In genomic region chr12:110197003-110197402, GRCh38 we compare ENCODE assay signal across 5 cellular contexts.
"Had no signal": no experiment of that assay in that cellular context is flagged by ENCODE, and none has a peak within 500 bp of the region (broad histone marks: within the 10 kb centered on the region; RNA-seq: fewer than 3 reads in every experiment).

No MANE protein-coding gene starts in this region.

- H3K27ac Mint-ChIP-seq: GM23338 had no signal

- DNase-seq: H9, HCEC 1CT, IMR-90, KBM-7 had no signal

- H3K9me3 Mint-ChIP-seq: GM23338, H9 had no signal

- H3K4me3 Mint-ChIP-seq: GM23338, H9 had no signal

- ATAC-seq: GM23338 had no signal
